In the genomic region with DNA sequence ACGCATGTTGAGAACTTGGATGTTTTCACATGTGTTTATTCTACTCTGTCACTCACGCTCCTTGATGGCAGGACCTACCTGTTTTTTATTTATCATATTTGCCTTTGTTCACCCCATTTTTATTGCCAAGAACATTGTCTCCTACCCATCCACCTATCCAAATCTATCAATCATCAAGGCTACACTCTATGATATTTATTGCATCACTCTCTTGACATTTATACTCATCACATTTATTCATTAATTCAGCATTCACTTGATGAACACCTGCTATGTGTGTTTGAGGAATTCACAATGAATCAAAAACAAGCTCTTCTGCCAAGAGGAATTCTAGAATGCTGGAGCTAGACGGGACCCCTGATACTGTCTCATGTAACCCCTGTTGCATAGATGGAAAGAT, we compare ENCODE assay signal across 3 cellular contexts.
TF ChIP-seq lines count a peak whose summit lies in the region.

No MANE protein-coding gene starts in this region.

TF ChIP-seq in HepG2, 621 proteins besides CTCF, POLR2A, EP300 and RAD21 (continues in another document):
- TF ChIP-seq SRY (CRISPR knock-in tag; IDR thresholded peaks at IDR 0.05) = no peak
- TF ChIP-seq ATF7 (IDR thresholded peaks at IDR 0.05) = 0 out of 2 replicates have a peak, but pooled peaks have one; percentile 35
- no peak for TF ChIP-seq ATF7 (CRISPR knock-in tag; IDR thresholded peaks at IDR 0.05)
- TF ChIP-seq ZFX (CRISPR knock-in tag; IDR thresholded peaks at IDR 0.05; ENCODE audit: low read depth) = no peak
- TF ChIP-seq RFXANK (CRISPR knock-in tag; IDR thresholded peaks at IDR 0.05) = no peak
- TF ChIP-seq ZNF543 (CRISPR knock-in tag; IDR thresholded peaks at IDR 0.05) = no peak
- TF ChIP-seq, protein P1, sequence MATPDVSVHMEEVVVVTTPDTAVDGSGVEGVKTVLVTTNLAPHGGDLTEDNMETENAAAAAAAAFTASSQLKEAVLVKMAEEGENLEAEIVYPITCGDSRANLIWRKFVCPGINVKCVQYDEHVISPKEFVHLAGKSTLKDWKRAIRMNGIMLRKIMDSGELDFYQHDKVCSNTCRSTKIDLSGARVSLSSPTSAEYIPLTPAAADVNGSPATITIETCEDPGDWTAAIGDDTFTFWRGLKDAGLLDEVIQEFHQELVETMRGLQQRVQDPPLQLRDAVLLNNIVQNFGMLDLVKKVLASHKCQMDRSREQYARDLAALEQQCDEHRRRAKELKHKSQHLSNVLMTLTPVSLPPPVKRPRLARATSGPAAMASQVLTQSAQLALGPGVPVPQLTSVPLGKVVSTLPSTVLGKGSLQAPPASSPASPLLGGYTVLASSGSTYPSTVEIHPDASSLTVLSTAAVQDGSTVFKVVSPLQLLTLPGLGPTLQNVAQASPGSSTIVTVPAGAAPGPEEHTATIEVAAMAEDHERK (CRISPR knock-in tag; IDR thresholded peaks at IDR 0.05; ENCODE audit: low read depth) = no peak
- no peak for TF ChIP-seq HMGA1 (CRISPR knock-in tag; conservative IDR thresholded peaks at IDR 0.05)
- TF ChIP-seq, protein P2, sequence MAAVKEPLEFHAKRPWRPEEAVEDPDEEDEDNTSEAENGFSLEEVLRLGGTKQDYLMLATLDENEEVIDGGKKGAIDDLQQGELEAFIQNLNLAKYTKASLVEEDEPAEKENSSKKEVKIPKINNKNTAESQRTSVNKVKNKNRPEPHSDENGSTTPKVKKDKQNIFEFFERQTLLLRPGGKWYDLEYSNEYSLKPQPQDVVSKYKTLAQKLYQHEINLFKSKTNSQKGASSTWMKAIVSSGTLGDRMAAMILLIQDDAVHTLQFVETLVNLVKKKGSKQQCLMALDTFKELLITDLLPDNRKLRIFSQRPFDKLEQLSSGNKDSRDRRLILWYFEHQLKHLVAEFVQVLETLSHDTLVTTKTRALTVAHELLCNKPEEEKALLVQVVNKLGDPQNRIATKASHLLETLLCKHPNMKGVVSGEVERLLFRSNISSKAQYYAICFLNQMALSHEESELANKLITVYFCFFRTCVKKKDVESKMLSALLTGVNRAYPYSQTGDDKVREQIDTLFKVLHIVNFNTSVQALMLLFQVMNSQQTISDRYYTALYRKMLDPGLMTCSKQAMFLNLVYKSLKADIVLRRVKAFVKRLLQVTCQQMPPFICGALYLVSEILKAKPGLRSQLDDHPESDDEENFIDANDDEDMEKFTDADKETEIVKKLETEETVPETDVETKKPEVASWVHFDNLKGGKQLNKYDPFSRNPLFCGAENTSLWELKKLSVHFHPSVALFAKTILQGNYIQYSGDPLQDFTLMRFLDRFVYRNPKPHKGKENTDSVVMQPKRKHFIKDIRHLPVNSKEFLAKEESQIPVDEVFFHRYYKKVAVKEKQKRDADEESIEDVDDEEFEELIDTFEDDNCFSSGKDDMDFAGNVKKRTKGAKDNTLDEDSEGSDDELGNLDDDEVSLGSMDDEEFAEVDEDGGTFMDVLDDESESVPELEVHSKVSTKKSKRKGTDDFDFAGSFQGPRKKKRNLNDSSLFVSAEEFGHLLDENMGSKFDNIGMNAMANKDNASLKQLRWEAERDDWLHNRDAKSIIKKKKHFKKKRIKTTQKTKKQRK (IDR thresholded peaks at IDR 0.05; ENCODE audit: low read length) = no peak

TF ChIP-seq in IMR-90, 13 proteins besides CTCF, POLR2A, EP300 and RAD21:
- TF ChIP-seq, protein P3, sequence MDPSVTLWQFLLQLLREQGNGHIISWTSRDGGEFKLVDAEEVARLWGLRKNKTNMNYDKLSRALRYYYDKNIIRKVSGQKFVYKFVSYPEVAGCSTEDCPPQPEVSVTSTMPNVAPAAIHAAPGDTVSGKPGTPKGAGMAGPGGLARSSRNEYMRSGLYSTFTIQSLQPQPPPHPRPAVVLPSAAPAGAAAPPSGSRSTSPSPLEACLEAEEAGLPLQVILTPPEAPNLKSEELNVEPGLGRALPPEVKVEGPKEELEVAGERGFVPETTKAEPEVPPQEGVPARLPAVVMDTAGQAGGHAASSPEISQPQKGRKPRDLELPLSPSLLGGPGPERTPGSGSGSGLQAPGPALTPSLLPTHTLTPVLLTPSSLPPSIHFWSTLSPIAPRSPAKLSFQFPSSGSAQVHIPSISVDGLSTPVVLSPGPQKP (IDR thresholded peaks at IDR 0.05; ENCODE audit: borderline replicate concordance, low read depth, low read length) = no peak
- TF ChIP-seq CEBPB (IDR thresholded peaks at IDR 0.05; ENCODE audit: low read depth, low read length) = peak; percentile 50

TF ChIP-seq in K562, 482 proteins besides CTCF, POLR2A, EP300 and RAD21:
- TF ChIP-seq CEBPG (CRISPR knock-in tag; IDR thresholded peaks at IDR 0.05) (no peak), CEBPG (tag; conservative IDR thresholded peaks at IDR 0.05 in 1 of 2, IDR thresholded peaks at IDR 0.05 in 1 of 2) (peak in 1 of 2 experiments; percentile 58; a peak in 1 of 4 replicates), TAF1 (IDR thresholded peaks at IDR 0.05; ENCODE audit: control insufficient read depth, extremely low read depth, insufficient read depth, low read length, severe bottlenecking) (no peak), PPARD (CRISPR knock-in tag; IDR thresholded peaks at IDR 0.05) (no peak), SIRT6 (IDR thresholded peaks at IDR 0.05; ENCODE audit: low read depth, low read length) (no peak), PHB (CRISPR knock-in tag; IDR thresholded peaks at IDR 0.05) (no peak), ZNF311 (CRISPR knock-in tag; IDR thresholded peaks at IDR 0.05) (no peak), ZNF124 (CRISPR knock-in tag; IDR thresholded peaks at IDR 0.05) (no peak), NELFE (IDR thresholded peaks at IDR 0.05; ENCODE audit: insufficient read depth, insufficient read length) (no peak), CEBPB (tag; IDR thresholded peaks at IDR 0.05) (0 out of 2 replicates have a peak, but pooled peaks have one; percentile 23)
- TF ChIP-seq, protein P4, sequence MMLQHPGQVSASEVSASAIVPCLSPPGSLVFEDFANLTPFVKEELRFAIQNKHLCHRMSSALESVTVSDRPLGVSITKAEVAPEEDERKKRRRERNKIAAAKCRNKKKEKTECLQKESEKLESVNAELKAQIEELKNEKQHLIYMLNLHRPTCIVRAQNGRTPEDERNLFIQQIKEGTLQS (IDR thresholded peaks at IDR 0.05) = peak; percentile 61
- TF ChIP-seq, protein P4 (CRISPR knock-in tag; conservative IDR thresholded peaks at IDR 0.05) = no peak
- TF ChIP-seq, protein P5, sequence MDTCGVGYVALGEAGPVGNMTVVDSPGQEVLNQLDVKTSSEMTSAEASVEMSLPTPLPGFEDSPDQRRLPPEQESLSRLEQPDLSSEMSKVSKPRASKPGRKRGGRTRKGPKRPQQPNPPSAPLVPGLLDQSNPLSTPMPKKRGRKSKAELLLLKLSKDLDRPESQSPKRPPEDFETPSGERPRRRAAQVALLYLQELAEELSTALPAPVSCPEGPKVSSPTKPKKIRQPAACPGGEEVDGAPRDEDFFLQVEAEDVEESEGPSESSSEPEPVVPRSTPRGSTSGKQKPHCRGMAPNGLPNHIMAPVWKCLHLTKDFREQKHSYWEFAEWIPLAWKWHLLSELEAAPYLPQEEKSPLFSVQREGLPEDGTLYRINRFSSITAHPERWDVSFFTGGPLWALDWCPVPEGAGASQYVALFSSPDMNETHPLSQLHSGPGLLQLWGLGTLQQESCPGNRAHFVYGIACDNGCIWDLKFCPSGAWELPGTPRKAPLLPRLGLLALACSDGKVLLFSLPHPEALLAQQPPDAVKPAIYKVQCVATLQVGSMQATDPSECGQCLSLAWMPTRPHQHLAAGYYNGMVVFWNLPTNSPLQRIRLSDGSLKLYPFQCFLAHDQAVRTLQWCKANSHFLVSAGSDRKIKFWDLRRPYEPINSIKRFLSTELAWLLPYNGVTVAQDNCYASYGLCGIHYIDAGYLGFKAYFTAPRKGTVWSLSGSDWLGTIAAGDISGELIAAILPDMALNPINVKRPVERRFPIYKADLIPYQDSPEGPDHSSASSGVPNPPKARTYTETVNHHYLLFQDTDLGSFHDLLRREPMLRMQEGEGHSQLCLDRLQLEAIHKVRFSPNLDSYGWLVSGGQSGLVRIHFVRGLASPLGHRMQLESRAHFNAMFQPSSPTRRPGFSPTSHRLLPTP (IDR thresholded peaks at IDR 0.05; ENCODE audit: borderline replicate concordance, extremely low read depth, insufficient read length) = no peak
